23 cellular contexts compared by ENCODE assay signal in genomic region chr3:13083254-13083653, GRCh38.
"Had no signal": no experiment of that assay in that cellular context is flagged by ENCODE, and none has a peak within 500 bp of the region (broad histone marks: within the 10 kb centered on the region; RNA-seq: fewer than 3 reads in every experiment).

No MANE protein-coding gene starts in this region.

- H3K27ac Mint-ChIP-seq: activated CD4-positive, alpha-beta T cell treated with anti-CD3 and anti-CD28 coated beads, Interleukin-2, amount 10 ng/mL, durations not matched to agents 24 days and 14 days; activated naive CD8-positive, alpha-beta T cell; activated T-cell treated with anti-CD3 and anti-CD28 coated beads, Interleukin-2, amount 50 U/mL, for 24 hours; activated T-helper 2 cell treated with anti-CD3 and anti-CD28 coated beads, Interferon-gamma antibody, Interleukin-2, Interleukin-4, amounts not matched to agents 10 μg/mL and 5 μg/mL and 100 μg/mL, durations not matched to agents 14 hours and 24 hours and 36 hours had no signal

- ATAC-seq: esophagus mucosa, lower lobe of right lung had no signal

- FAIRE-seq: endothelial cell of umbilical vein, kidney, urothelium cell line had no signal

- H3K36me3 Mint-ChIP-seq: activated naive CD8-positive, alpha-beta T cell; naive thymus-derived CD8-positive, alpha-beta T cell had no signal

- H3K9me3 Mint-ChIP-seq: activated CD4-positive, alpha-beta T cell treated with anti-CD3 and anti-CD28 coated beads, Interleukin-2, amount 10 ng/mL, durations not matched to agents 24 days and 14 days; activated T-cell treated with anti-CD3 and anti-CD28 coated beads, Interleukin-2, amount 50 U/mL, for 24 hours; activated T-helper 2 cell treated with anti-CD3 and anti-CD28 coated beads, Interferon-gamma antibody, Interleukin-2, Interleukin-4, amounts not matched to agents 10 μg/mL and 5 μg/mL and 100 μg/mL, durations not matched to agents 14 hours and 24 hours and 36 hours; naive thymus-derived CD8-positive, alpha-beta T cell had no signal

- H3K4me1 ChIP-seq: lower lobe of right lung, prostate gland, stomach had no signal

- H3K4me3 ChIP-seq: adrenal gland, ascending aorta, lower lobe of right lung, prostate gland, stomach, suprapubic skin, tibial nerve had no signal

- H3K27me3 ChIP-seq: adrenal gland, ascending aorta, tibial nerve had no signal

- DNase-seq: activated CD4-positive, alpha-beta T cell treated with anti-CD3 and anti-CD28 coated beads, Interleukin-2, amount 10 ng/mL, durations not matched to agents 24 days and 14 days; activated naive CD4-positive, alpha-beta T cell; activated T-cell treated with anti-CD3 and anti-CD28 coated beads, Interleukin-2, amount 50 U/mL, for 24 hours; adrenal gland; brain microvascular endothelial cell; central memory CD4-positive, alpha-beta T cell; effector memory CD4-positive, alpha-beta T cell; foreskin melanocyte; kidney; lower lobe of right lung; naive thymus-derived CD8-positive, alpha-beta T cell; stimulated activated CD4-positive, alpha-beta T cell treated with anti-CD3 and anti-CD28 coated beads, Interleukin-4, amount 100 ng/mL, for 4 hours; stomach; T1000 had no signal

- H3K4me3 Mint-ChIP-seq: activated CD4-positive, alpha-beta T cell treated with anti-CD3 and anti-CD28 coated beads, Interleukin-2, amount 10 ng/mL, durations not matched to agents 24 days and 14 days; activated naive CD8-positive, alpha-beta T cell; activated T-cell treated with anti-CD3 and anti-CD28 coated beads, Interleukin-2, amount 50 U/mL, for 24 hours had no signal

- H3K9me3 ChIP-seq: adrenal gland, ascending aorta, lower lobe of right lung, prostate gland, stomach, suprapubic skin, tibial nerve had no signal

- H3K36me3 ChIP-seq: adrenal gland, ascending aorta, brain microvascular endothelial cell, lower lobe of right lung, prostate gland, stomach, suprapubic skin, tibial nerve had no signal

- H3K27ac ChIP-seq: adrenal gland, ascending aorta, brain microvascular endothelial cell, lower lobe of right lung, prostate gland, stomach, suprapubic skin, tibial nerve had no signal
